ENCODE assay signal across 1 cellular context in the genomic region with DNA sequence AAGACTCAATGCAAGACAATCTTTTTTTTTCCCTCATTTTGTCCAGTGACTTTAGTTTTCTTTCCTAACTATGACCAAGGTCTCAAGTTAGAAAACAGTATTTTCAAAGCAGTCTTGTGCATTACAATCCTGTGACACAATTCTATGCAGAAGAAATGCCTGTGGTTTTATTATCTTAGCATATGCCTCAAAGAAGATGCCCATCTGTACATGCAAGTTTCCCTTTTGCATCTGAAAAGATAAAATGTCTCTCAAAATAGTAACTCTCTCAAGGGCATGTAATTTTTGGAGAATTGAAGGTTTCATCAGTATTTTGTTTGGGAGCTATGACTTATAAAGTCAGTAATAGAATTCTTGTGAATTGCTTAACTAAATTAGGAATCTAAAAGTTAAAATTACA.
TF ChIP-seq lines count a peak whose summit lies in the region.

No MANE protein-coding gene starts in this region.

TF ChIP-seq in GM23338, 12 proteins besides CTCF, POLR2A, EP300 and RAD21 (continued from another document):
- TF ChIP-seq, protein P1, sequence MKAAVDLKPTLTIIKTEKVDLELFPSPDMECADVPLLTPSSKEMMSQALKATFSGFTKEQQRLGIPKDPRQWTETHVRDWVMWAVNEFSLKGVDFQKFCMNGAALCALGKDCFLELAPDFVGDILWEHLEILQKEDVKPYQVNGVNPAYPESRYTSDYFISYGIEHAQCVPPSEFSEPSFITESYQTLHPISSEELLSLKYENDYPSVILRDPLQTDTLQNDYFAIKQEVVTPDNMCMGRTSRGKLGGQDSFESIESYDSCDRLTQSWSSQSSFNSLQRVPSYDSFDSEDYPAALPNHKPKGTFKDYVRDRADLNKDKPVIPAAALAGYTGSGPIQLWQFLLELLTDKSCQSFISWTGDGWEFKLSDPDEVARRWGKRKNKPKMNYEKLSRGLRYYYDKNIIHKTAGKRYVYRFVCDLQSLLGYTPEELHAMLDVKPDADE (IDR thresholded peaks at IDR 0.05) = no peak
- no peak for TF ChIP-seq POLR2AphosphoS5 (IDR thresholded peaks at IDR 0.05; ENCODE audit: low read depth)
- no peak for TF ChIP-seq JUNB (IDR thresholded peaks at IDR 0.05; ENCODE audit: unreplicated experiment)
- no peak for TF ChIP-seq ZNF114 (CRISPR knock-in tag; IDR thresholded peaks at IDR 0.05)
- TF ChIP-seq, protein P2, sequence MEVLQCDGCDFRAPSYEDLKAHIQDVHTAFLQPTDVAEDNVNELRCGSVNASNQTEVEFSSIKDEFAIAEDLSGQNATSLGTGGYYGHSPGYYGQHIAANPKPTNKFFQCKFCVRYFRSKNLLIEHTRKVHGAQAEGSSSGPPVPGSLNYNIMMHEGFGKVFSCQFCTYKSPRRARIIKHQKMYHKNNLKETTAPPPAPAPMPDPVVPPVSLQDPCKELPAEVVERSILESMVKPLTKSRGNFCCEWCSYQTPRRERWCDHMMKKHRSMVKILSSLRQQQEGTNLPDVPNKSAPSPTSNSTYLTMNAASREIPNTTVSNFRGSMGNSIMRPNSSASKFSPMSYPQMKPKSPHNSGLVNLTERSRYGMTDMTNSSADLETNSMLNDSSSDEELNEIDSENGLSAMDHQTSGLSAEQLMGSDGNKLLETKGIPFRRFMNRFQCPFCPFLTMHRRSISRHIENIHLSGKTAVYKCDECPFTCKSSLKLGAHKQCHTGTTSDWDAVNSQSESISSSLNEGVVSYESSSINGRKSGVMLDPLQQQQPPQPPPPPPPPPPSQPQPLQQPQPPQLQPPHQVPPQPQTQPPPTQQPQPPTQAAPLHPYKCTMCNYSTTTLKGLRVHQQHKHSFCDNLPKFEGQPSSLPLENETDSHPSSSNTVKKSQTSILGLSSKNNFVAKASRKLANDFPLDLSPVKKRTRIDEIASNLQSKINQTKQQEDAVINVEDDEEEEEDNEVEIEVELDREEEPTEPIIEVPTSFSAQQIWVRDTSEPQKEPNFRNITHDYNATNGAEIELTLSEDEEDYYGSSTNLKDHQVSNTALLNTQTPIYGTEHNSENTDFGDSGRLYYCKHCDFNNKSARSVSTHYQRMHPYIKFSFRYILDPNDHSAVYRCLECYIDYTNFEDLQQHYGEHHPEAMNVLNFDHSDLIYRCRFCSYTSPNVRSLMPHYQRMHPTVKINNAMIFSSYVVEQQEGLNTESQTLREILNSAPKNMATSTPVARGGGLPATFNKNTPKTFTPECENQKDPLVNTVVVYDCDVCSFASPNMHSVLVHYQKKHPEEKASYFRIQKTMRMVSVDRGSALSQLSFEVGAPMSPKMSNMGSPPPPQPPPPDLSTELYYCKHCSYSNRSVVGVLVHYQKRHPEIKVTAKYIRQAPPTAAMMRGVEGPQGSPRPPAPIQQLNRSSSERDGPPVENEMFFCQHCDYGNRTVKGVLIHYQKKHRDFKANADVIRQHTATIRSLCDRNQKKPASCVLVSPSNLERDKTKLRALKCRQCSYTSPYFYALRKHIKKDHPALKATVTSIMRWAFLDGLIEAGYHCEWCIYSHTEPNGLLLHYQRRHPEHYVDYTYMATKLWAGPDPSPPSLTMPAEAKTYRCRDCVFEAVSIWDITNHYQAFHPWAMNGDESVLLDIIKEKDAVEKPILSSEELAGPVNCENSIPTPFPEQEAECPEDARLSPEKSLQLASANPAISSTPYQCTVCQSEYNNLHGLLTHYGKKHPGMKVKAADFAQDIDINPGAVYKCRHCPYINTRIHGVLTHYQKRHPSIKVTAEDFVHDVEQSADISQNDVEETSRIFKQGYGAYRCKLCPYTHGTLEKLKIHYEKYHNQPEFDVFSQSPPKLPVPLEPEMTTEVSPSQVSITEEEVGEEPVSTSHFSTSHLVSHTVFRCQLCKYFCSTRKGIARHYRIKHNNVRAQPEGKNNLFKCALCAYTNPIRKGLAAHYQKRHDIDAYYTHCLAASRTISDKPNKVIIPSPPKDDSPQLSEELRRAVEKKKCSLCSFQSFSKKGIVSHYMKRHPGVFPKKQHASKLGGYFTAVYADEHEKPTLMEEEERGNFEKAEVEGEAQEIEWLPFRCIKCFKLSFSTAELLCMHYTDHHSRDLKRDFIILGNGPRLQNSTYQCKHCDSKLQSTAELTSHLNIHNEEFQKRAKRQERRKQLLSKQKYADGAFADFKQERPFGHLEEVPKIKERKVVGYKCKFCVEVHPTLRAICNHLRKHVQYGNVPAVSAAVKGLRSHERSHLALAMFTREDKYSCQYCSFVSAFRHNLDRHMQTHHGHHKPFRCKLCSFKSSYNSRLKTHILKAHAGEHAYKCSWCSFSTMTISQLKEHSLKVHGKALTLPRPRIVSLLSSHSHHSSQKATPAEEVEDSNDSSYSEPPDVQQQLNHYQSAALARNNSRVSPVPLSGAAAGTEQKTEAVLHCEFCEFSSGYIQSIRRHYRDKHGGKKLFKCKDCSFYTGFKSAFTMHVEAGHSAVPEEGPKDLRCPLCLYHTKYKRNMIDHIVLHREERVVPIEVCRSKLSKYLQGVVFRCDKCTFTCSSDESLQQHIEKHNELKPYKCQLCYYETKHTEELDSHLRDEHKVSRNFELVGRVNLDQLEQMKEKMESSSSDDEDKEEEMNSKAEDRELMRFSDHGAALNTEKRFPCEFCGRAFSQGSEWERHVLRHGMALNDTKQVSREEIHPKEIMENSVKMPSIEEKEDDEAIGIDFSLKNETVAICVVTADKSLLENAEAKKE (CRISPR knock-in tag; IDR thresholded peaks at IDR 0.05) = no peak
- no peak for TF ChIP-seq EZH2 (IDR thresholded peaks at IDR 0.05; ENCODE audit: low read depth, unreplicated experiment)
- TF ChIP-seq NANOG (IDR thresholded peaks at IDR 0.05; ENCODE audit: borderline replicate concordance) = no peak
TF ChIP-seq in GM23338: peak in this region for 0.
